ENCODE assay signal across 18 cellular contexts in genomic region chr2:202689898-202690297, GRCh38. TPM values are rescaled to one million over a fixed set of nuclear protein-coding genes. Genes with fewer than 3 reads are reported as not detected.
A peak's percentile ranks its signal among the peaks of the same experiment; 100 is the strongest.
DNase-seq lines count a peak whose midpoint lies in the region; ATAC-seq, FAIRE-seq and TF ChIP-seq lines count a peak whose summit lies in the region.
"Had no signal": no experiment of that assay in that cellular context is flagged by ENCODE, and none has a peak within 500 bp of the region (broad histone marks: within the 10 kb centered on the region; RNA-seq: fewer than 3 reads in every experiment).

No MANE protein-coding gene starts in this region.

- TF ChIP-seq POLR2A in heart left ventricle (IDR thresholded peaks at IDR 0.05): no peak

- H3K36me3 ChIP-seq in smooth muscle cell (ENCODE audit: low read depth) (no peaks in the 10 kb centered on the region), heart left ventricle (no peaks in the 10 kb centered on the region)
- H3K36me3 ChIP-seq: BLaER1 had no signal

- H3K4me3 ChIP-seq in smooth muscle cell: no peak overlapping the region
- no peak overlapping the region for H3K4me3 ChIP-seq in heart left ventricle
- H3K4me3 ChIP-seq: BLaER1 had no signal

- H3K27me3 Mint-ChIP-seq in activated T-cell treated with anti-CD3 and anti-CD28 coated beads, Interleukin-2, amount 50 U/mL, for 72 hours (ENCODE audit: low read depth): no peaks in the 10 kb centered on the region
- no peaks in the 10 kb centered on the region for H3K27me3 Mint-ChIP-seq in T-helper 17 cell

- TF ChIP-seq CTCF in smooth muscle cell (IDR thresholded peaks at IDR 0.05; ENCODE audit: borderline replicate concordance, insufficient read depth, poor library complexity, severe bottlenecking) (no peak), heart left ventricle (IDR thresholded peaks at IDR 0.05) (no peak)

- H3K27ac ChIP-seq in smooth muscle cell (ENCODE audit: low read depth): peak overlapping the region; percentile 62
- H3K27ac ChIP-seq in heart left ventricle: no peak overlapping the region
- H3K27ac ChIP-seq: BLaER1 had no signal

- H3K4me3 Mint-ChIP-seq in activated T-cell treated with anti-CD3 and anti-CD28 coated beads, Interleukin-2, amount 50 U/mL, for 72 hours: peak overlapping the region; percentile 8 to 71
- H3K4me3 Mint-ChIP-seq in T-helper 17 cell: no peak overlapping the region

- H3K79me2 ChIP-seq in smooth muscle cell (ENCODE audit: low read depth): peaks cover 23% of the 10 kb centered on the region

- intact Hi-C loops in heart left ventricle (cut with DNase I): no loop called here

- DNase-seq in activated T-cell treated with anti-CD3 and anti-CD28 coated beads, Interleukin-2, amount 50 U/mL, for 72 hours: no peak
- no peak for DNase-seq in activated T-cell treated with anti-CD3 and anti-CD28 coated beads, Interleukin-2, amount 50 U/mL, for 1 hour
- DNase-seq in T-helper 17 cell (no peak), smooth muscle cell (lab: John Stamatoyannopoulos, UW; ENCODE audit: unreplicated experiment) (no peak), HTR-8/SVneo (ENCODE audit: insufficient read length, low spot score) (no peak), OCI-M2 (lab: John Stamatoyannopoulos, UW; ENCODE audit: unreplicated experiment) (no peak), heart left ventricle (no peak)
- DNase-seq: DMS79 treated with DMSO at 0.1 percent for 48 hours, H7, Kasumi-1, MM.1S, NCI-H1092 treated with DMSO at 0.1 percent for 48 hours, NCI-H1694 treated with DMSO at 0.1 percent for 48 hours, NCI-H2107, NCI-H226, NCI-H524 treated with DMSO at 0.1 percent for 48 hours had no signal

- ATAC-seq in activated T-cell treated with anti-CD3 and anti-CD28 coated beads, Interleukin-2, amount 50 U/mL, for 72 hours (replicated peaks in 1 of 2): no peak
- ATAC-seq in T-helper 17 cell: no peak
- ATAC-seq in esophagus mucosa: peak; percentile 86
- ATAC-seq in heart left ventricle: no peak

- peak overlapping the region; percentile 51 for H3K4me2 ChIP-seq in smooth muscle cell
- H3K4me2 ChIP-seq: BLaER1 had no signal

- H3K9ac ChIP-seq in smooth muscle cell (ENCODE audit: low read depth): no peak overlapping the region
- H3K9ac ChIP-seq: BLaER1 had no signal

- H3K36me3 Mint-ChIP-seq in activated T-cell treated with anti-CD3 and anti-CD28 coated beads, Interleukin-2, amount 50 U/mL, for 72 hours (ENCODE audit: insufficient read depth in 2 of 2): no peaks in the 10 kb centered on the region
- H3K36me3 Mint-ChIP-seq in T-helper 17 cell (ENCODE audit: low read depth): no peaks in the 10 kb centered on the region

- H3K4me1 ChIP-seq in smooth muscle cell (ENCODE audit: low read depth) (peaks cover 3% of the 10 kb centered on the region), heart left ventricle (peaks cover 0 to 7% (median 0%) of the 10 kb centered on the region in 12 donors)
- H3K4me1 ChIP-seq: BLaER1 had no signal

- H3K27ac Mint-ChIP-seq in activated T-cell treated with anti-CD3 and anti-CD28 coated beads, Interleukin-2, amount 50 U/mL, for 72 hours: peak overlapping the region; percentile 71
- peak overlapping the region; percentile 14 for H3K27ac Mint-ChIP-seq in T-helper 17 cell

- H3K9me3 ChIP-seq in T-helper 17 cell (ENCODE audit: control insufficient read depth, low read length, poor library complexity, severe bottlenecking) (no peaks in the 10 kb centered on the region), smooth muscle cell (replicated peaks; ENCODE audit: low read depth) (no peaks in the 10 kb centered on the region), heart left ventricle (no peaks in the 10 kb centered on the region)
- H3K9me3 ChIP-seq: BLaER1 had no signal

- no peak for FAIRE-seq in HTR-8/SVneo (lab: Jason Lieb, UNC)

- H3K9me3 Mint-ChIP-seq in activated T-cell treated with anti-CD3 and anti-CD28 coated beads, Interleukin-2, amount 50 U/mL, for 72 hours: no peaks in the 10 kb centered on the region

- 95% methylated on average over 2 of the region's 2 CpGs for WGBS in smooth muscle cell (ENCODE audit: low lambda C conversion rate)
- WGBS in heart left ventricle, 4 donors: 92 to 97% (median 94%) methylated on average over 2 of the region's 2 CpGs

- no peaks in the 10 kb centered on the region for H3K27me3 ChIP-seq in smooth muscle cell (ENCODE audit: low read depth)
- H3K27me3 ChIP-seq in heart left ventricle: no peaks in the 10 kb centered on the region
- H3K27me3 ChIP-seq: BLaER1 had no signal

- H4K20me1 ChIP-seq in smooth muscle cell (ENCODE audit: low read depth): no peaks in the 10 kb centered on the region

- H3F3A ChIP-seq in smooth muscle cell (ENCODE audit: low read depth): peaks cover 3% of the 10 kb centered on the region

- H2AFZ ChIP-seq in smooth muscle cell (ENCODE audit: low read depth): no peak overlapping the region

- H3K4me1 Mint-ChIP-seq in activated T-cell treated with anti-CD3 and anti-CD28 coated beads, Interleukin-2, amount 50 U/mL, for 72 hours (ENCODE audit: low read depth): peaks cover 64% of the 10 kb centered on the region
- H3K4me1 Mint-ChIP-seq in T-helper 17 cell: peaks cover 6% of the 10 kb centered on the region

RNA-seq across cellular contexts. Expression of gene FAM117B, which starts 55.1 kb away (rescaled TPM):
- 10 to 100 TPM; 11.4 to 16.7 TPM for total RNA-seq in activated T-cell treated with anti-CD3 and anti-CD28 coated beads, Interleukin-2, amount 50 U/mL, for 72 hours
- 10 to 100 TPM; 20.1 to 22.8 TPM for total RNA-seq in T-helper 17 cell
- total RNA-seq in esophagus mucosa: 10.0 TPM
- 11.1 and 12.3 TPM in 2 replicates for total RNA-seq in smooth muscle cell
- polyA plus RNA-seq in smooth muscle cell: 5.4 and 8.0 TPM in 2 replicates
- total RNA-seq in heart left ventricle: 1 to 10 TPM in 8 of 9 donors, under 1 TPM in 1; 0.88 to 6.1 (median 2.9) TPM
- under 1 TPM; 0.68 to 0.88 TPM for polyA plus RNA-seq in heart left ventricle
